ENCODE assay signal across 1 cellular context in the genomic region with DNA sequence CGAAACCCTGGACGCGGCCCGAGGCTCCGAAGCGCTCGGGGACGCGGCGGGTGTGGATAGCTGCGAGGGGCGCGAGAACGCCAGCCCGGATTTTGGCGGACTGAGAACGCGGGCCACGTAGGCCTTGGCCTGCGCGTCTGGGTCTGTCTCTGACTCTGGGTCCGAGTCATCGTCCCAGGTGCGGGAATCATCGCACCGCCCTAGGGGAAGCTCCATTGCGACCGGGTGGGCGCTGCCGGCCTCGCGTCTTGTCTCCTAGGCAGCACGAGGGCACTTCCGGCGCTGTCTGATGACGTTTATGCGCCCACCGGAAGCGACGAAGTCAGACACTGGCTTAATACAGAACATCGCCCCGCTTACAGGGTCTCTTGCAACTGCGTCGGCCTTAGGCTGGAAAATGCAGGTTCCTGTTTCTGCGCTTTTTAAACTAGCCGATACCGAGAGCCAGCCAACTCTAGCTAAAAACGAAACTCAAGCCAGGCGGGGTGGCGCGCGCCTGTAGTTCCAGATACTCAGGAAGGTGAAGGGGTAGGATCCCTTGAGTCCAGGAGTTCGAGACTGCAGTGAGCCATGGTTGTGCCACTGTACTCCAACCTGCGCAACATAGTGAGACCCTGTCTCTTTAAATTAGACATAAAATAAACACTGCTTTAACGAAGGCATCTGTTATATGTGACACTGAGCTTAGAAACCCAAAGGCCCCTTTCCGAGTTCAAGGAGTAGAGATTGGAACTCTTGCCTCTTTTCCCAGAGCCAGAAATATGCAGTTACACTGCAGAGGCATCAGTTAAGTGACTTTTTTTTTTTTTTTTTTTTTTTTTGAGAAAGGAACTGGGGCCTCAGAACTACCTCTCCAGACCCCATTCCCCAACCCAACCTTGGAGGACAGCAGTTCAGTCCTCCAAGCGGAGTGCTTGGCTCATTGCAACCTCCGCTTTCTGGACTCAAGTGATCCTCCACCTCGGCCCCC.
TF ChIP-seq lines count a peak whose summit lies in the region.

A gene (minus strand): TSS at position 266 of the 970 bp plus-strand sequence. CDS start 50 bp downstream, at position 216.

TF ChIP-seq in GM12878, 131 proteins besides CTCF, POLR2A, EP300 and RAD21 (continued from another document and continues in another):
- TF ChIP-seq, protein P1, sequence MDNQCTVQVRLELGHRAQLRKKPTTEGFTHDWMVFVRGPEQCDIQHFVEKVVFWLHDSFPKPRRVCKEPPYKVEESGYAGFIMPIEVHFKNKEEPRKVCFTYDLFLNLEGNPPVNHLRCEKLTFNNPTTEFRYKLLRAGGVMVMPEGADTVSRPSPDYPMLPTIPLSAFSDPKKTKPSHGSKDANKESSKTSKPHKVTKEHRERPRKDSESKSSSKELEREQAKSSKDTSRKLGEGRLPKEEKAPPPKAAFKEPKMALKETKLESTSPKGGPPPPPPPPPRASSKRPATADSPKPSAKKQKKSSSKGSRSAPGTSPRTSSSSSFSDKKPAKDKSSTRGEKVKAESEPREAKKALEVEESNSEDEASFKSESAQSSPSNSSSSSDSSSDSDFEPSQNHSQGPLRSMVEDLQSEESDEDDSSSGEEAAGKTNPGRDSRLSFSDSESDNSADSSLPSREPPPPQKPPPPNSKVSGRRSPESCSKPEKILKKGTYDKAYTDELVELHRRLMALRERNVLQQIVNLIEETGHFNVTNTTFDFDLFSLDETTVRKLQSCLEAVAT (IDR thresholded peaks at IDR 0.05): 0 out of 2 replicates have a peak, but pooled peaks have one; percentile 30
- TF ChIP-seq ZNF274 (IDR thresholded peaks at IDR 0.05; ENCODE audit: insufficient read depth, insufficient read length) (no peak), PAX5 (IDR thresholded peaks at IDR 0.05; ENCODE audit: borderline replicate concordance, low read depth, low read length) (0 out of 2 replicates have a peak, but pooled peaks have one; percentile 11), SMAD1 (IDR thresholded peaks at IDR 0.05; ENCODE audit: low read depth, partially characterized antibody) (no peak), IKZF2 (IDR thresholded peaks at IDR 0.05) (no peak), RBBP5 (conservative IDR thresholded peaks at IDR 0.05) (no peak), MTA2 (IDR thresholded peaks at IDR 0.05; ENCODE audit: low read depth) (no peak), ETV6 (conservative IDR thresholded peaks at IDR 0.05 in 1 of 2, IDR thresholded peaks at IDR 0.05 in 1 of 2; ENCODE audit: borderline replicate concordance in 1 of 2, low read depth in 1 of 2) (no peak), CREB1 (IDR thresholded peaks at IDR 0.05; ENCODE audit: low read depth) (peak; percentile 99), POU2F2 (IDR thresholded peaks at IDR 0.05; ENCODE audit: borderline replicate concordance, low read depth, low read length) (peak; percentile 85), NFIC (IDR thresholded peaks at IDR 0.05; ENCODE audit: low read depth, low read length) (no peak), ASH2L (IDR thresholded peaks at IDR 0.05; ENCODE audit: borderline replicate concordance, low read depth) (no peak), MYB (IDR thresholded peaks at IDR 0.05; ENCODE audit: borderline replicate concordance, low read depth, low read length) (no peak), ZZZ3 (IDR thresholded peaks at IDR 0.05; ENCODE audit: control insufficient read depth, insufficient read length, low read depth) (no peak), GATAD2B (conservative IDR thresholded peaks at IDR 0.05; ENCODE audit: low read depth) (peak; percentile 43; the same call in 1 of the 2 replicates), CBX3 (IDR thresholded peaks at IDR 0.05; ENCODE audit: borderline replicate concordance, low read depth) (no peak), SREBF2 (IDR thresholded peaks at IDR 0.05; ENCODE audit: low read length) (no peak), BACH1 (IDR thresholded peaks at IDR 0.05; ENCODE audit: borderline replicate concordance) (0 out of 2 replicates have a peak, but pooled peaks have one; percentile 51), ZNF207 (IDR thresholded peaks at IDR 0.05; ENCODE audit: borderline replicate concordance) (peak; percentile 97; the same call in 1 of the 2 replicates), SUPT20H (IDR thresholded peaks at IDR 0.05; ENCODE audit: borderline replicate concordance, control insufficient read depth, low read depth, low read length) (no peak), HDAC2 (IDR thresholded peaks at IDR 0.05) (no peak), BRCA1 (IDR thresholded peaks at IDR 0.05; ENCODE audit: low read depth, low read length) (no peak), STAT3 (IDR thresholded peaks at IDR 0.05; ENCODE audit: low read depth, low read length) (no peak)
- TF ChIP-seq, protein P2, sequence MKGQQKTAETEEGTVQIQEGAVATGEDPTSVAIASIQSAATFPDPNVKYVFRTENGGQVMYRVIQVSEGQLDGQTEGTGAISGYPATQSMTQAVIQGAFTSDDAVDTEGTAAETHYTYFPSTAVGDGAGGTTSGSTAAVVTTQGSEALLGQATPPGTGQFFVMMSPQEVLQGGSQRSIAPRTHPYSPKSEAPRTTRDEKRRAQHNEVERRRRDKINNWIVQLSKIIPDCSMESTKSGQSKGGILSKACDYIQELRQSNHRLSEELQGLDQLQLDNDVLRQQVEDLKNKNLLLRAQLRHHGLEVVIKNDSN (IDR thresholded peaks at IDR 0.05; ENCODE audit: borderline replicate concordance, extremely low read length, insufficient read depth, low read depth, low read length): peak; percentile 44
- TF ChIP-seq, protein P3, sequence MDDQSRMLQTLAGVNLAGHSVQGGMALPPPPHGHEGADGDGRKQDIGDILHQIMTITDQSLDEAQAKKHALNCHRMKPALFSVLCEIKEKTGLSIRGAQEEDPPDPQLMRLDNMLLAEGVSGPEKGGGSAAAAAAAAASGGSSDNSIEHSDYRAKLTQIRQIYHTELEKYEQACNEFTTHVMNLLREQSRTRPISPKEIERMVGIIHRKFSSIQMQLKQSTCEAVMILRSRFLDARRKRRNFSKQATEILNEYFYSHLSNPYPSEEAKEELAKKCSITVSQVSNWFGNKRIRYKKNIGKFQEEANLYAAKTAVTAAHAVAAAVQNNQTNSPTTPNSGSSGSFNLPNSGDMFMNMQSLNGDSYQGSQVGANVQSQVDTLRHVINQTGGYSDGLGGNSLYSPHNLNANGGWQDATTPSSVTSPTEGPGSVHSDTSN (IDR thresholded peaks at IDR 0.05; ENCODE audit: insufficient replicate concordance, low read depth, low read length): peak; percentile 36
- TF ChIP-seq, protein P4, sequence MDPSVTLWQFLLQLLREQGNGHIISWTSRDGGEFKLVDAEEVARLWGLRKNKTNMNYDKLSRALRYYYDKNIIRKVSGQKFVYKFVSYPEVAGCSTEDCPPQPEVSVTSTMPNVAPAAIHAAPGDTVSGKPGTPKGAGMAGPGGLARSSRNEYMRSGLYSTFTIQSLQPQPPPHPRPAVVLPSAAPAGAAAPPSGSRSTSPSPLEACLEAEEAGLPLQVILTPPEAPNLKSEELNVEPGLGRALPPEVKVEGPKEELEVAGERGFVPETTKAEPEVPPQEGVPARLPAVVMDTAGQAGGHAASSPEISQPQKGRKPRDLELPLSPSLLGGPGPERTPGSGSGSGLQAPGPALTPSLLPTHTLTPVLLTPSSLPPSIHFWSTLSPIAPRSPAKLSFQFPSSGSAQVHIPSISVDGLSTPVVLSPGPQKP (IDR thresholded peaks at IDR 0.05; ENCODE audit: low read depth, low read length): peak; percentile 90
- TF ChIP-seq, protein P5, sequence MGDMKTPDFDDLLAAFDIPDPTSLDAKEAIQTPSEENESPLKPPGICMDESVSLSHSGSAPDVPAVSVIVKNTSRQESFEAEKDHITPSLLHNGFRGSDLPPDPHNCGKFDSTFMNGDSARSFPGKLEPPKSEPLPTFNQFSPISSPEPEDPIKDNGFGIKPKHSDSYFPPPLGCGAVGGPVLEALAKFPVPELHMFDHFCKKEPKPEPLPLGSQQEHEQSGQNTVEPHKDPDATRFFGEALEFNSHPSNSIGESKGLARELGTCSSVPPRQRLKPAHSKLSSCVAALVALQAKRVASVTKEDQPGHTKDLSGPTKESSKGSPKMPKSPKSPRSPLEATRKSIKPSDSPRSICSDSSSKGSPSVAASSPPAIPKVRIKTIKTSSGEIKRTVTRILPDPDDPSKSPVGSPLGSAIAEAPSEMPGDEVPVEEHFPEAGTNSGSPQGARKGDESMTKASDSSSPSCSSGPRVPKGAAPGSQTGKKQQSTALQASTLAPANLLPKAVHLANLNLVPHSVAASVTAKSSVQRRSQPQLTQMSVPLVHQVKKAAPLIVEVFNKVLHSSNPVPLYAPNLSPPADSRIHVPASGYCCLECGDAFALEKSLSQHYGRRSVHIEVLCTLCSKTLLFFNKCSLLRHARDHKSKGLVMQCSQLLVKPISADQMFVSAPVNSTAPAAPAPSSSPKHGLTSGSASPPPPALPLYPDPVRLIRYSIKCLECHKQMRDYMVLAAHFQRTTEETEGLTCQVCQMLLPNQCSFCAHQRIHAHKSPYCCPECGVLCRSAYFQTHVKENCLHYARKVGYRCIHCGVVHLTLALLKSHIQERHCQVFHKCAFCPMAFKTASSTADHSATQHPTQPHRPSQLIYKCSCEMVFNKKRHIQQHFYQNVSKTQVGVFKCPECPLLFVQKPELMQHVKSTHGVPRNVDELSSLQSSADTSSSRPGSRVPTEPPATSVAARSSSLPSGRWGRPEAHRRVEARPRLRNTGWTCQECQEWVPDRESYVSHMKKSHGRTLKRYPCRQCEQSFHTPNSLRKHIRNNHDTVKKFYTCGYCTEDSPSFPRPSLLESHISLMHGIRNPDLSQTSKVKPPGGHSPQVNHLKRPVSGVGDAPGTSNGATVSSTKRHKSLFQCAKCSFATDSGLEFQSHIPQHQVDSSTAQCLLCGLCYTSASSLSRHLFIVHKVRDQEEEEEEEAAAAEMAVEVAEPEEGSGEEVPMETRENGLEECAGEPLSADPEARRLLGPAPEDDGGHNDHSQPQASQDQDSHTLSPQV (IDR thresholded peaks at IDR 0.05): no peak
- TF ChIP-seq, protein P6, sequence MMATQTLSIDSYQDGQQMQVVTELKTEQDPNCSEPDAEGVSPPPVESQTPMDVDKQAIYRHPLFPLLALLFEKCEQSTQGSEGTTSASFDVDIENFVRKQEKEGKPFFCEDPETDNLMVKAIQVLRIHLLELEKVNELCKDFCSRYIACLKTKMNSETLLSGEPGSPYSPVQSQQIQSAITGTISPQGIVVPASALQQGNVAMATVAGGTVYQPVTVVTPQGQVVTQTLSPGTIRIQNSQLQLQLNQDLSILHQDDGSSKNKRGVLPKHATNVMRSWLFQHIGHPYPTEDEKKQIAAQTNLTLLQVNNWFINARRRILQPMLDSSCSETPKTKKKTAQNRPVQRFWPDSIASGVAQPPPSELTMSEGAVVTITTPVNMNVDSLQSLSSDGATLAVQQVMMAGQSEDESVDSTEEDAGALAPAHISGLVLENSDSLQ (IDR thresholded peaks at IDR 0.05): no peak; the same call in 1 of the 2 replicates
- TF ChIP-seq, protein P7, sequence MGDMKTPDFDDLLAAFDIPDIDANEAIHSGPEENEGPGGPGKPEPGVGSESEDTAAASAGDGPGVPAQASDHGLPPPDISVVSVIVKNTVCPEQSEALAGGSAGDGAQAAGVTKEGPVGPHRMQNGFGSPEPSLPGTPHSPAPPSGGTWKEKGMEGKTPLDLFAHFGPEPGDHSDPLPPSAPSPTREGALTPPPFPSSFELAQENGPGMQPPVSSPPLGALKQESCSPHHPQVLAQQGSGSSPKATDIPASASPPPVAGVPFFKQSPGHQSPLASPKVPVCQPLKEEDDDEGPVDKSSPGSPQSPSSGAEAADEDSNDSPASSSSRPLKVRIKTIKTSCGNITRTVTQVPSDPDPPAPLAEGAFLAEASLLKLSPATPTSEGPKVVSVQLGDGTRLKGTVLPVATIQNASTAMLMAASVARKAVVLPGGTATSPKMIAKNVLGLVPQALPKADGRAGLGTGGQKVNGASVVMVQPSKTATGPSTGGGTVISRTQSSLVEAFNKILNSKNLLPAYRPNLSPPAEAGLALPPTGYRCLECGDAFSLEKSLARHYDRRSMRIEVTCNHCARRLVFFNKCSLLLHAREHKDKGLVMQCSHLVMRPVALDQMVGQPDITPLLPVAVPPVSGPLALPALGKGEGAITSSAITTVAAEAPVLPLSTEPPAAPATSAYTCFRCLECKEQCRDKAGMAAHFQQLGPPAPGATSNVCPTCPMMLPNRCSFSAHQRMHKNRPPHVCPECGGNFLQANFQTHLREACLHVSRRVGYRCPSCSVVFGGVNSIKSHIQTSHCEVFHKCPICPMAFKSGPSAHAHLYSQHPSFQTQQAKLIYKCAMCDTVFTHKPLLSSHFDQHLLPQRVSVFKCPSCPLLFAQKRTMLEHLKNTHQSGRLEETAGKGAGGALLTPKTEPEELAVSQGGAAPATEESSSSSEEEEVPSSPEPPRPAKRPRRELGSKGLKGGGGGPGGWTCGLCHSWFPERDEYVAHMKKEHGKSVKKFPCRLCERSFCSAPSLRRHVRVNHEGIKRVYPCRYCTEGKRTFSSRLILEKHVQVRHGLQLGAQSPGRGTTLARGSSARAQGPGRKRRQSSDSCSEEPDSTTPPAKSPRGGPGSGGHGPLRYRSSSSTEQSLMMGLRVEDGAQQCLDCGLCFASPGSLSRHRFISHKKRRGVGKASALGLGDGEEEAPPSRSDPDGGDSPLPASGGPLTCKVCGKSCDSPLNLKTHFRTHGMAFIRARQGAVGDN (IDR thresholded peaks at IDR 0.05): peak; percentile 33; the same call in 1 of the 2 replicates
- TF ChIP-seq, protein P8, sequence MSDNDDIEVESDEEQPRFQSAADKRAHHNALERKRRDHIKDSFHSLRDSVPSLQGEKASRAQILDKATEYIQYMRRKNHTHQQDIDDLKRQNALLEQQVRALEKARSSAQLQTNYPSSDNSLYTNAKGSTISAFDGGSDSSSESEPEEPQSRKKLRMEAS (IDR thresholded peaks at IDR 0.05; ENCODE audit: low read depth, low read length): peak; percentile 83
- TF ChIP-seq, protein P9, sequence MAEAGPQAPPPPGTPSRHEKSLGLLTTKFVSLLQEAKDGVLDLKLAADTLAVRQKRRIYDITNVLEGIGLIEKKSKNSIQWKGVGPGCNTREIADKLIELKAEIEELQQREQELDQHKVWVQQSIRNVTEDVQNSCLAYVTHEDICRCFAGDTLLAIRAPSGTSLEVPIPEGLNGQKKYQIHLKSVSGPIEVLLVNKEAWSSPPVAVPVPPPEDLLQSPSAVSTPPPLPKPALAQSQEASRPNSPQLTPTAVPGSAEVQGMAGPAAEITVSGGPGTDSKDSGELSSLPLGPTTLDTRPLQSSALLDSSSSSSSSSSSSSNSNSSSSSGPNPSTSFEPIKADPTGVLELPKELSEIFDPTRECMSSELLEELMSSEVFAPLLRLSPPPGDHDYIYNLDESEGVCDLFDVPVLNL (IDR thresholded peaks at IDR 0.05; ENCODE audit: low read depth, low read length): no peak
- TF ChIP-seq, protein P10, sequence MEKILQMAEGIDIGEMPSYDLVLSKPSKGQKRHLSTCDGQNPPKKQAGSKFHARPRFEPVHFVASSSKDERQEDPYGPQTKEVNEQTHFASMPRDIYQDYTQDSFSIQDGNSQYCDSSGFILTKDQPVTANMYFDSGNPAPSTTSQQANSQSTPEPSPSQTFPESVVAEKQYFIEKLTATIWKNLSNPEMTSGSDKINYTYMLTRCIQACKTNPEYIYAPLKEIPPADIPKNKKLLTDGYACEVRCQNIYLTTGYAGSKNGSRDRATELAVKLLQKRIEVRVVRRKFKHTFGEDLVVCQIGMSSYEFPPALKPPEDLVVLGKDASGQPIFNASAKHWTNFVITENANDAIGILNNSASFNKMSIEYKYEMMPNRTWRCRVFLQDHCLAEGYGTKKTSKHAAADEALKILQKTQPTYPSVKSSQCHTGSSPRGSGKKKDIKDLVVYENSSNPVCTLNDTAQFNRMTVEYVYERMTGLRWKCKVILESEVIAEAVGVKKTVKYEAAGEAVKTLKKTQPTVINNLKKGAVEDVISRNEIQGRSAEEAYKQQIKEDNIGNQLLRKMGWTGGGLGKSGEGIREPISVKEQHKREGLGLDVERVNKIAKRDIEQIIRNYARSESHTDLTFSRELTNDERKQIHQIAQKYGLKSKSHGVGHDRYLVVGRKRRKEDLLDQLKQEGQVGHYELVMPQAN (conservative IDR thresholded peaks at IDR 0.05): peak; percentile 99
